In the genomic region with DNA sequence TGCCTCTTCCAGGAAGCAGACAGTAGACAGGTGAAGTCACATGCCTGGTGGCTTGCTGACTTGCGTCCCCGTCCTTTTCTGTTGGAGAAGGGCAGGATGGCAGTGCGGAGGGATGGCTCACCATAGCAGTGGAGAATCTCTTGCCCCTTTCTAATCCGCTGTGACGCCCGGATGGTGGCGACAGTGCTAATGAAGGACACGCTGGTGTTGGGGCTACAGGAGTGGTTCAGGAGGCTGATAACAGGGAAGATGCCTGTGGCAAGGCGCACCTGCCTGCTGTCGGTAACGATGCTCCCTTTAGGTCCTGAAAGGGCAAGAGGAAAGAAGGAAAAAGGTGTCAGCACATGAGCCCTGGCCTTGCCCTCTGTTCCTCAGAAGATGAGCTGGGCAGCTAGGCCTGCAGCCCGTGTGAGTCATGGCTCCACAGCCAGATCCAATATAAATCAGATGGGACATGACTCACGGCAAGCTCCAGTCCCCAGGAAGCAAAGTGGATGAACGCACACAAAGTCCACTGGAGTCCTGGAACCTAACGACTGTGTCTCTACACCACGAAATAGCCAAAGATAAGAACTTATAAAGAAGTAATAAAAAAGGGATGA, we compare ENCODE assay signal across 9 cellular contexts. TPM values are rescaled to one million over a fixed set of nuclear protein-coding genes. Genes with fewer than 3 reads are reported as not detected.
DNase-seq lines count a peak whose midpoint lies in the region; ATAC-seq, FAIRE-seq and TF ChIP-seq lines count a peak whose summit lies in the region.
"Had no signal": no experiment of that assay in that cellular context is flagged by ENCODE, and none has a peak within 500 bp of the region (broad histone marks: within the 10 kb centered on the region; RNA-seq: fewer than 3 reads in every experiment).

No MANE protein-coding gene starts in this region.

- H3K79me2 ChIP-seq in K562 (ENCODE audit: control insufficient read depth, insufficient read depth, low read length) (no peaks in the 10 kb centered on the region; the same call in 2 of the 3 replicates), smooth muscle cell (ENCODE audit: low read depth) (no peaks in the 10 kb centered on the region)

- no peak for TF ChIP-seq POLR2A in K562 (conservative IDR thresholded peaks at IDR 0.05)

- no peak overlapping the region for H2AFZ ChIP-seq in K562 (ENCODE audit: low read depth, low read length)
- H2AFZ ChIP-seq in smooth muscle cell (ENCODE audit: low read depth): no peak overlapping the region

- H3K4me2 ChIP-seq in K562 (ENCODE audit: insufficient read depth, low read length) (no peak overlapping the region), smooth muscle cell (peak overlapping the region; percentile 42)

- WGBS in K562 (ENCODE audit: insufficient coverage, low coverage, missing lambda C conversion rate): 71% methylated on average over 12 of the region's 16 CpGs
- 56% methylated on average over 16 of the region's 16 CpGs for WGBS in smooth muscle cell (ENCODE audit: low lambda C conversion rate)

- POLR2A ChIA-PET in K562 (lab: Yijun Ruan, JAX): interaction anchor here (0.6 to 1.2 kb wide), 2 partner anchors 14 to 32 kb away, joined by 3 to 4 read pairs; no protein-coding TSS in a partner anchor

- in situ Hi-C loops in K562 (cut with MboI): no loop called here

- TF ChIP-seq EP300 in K562 (IDR thresholded peaks at IDR 0.05; ENCODE audit: low read length): no peak

- H3K9me3 ChIP-seq in K562 (replicated peaks; ENCODE audit: control insufficient read depth, insufficient read depth, low read depth, low read length) (no peaks in the 10 kb centered on the region), smooth muscle cell (replicated peaks; ENCODE audit: low read depth) (no peaks in the 10 kb centered on the region)

- DNase-seq in GOT3 (lab: John Stamatoyannopoulos, UW) (peak; percentile 54), K562 (ENCODE audit: extremely low read depth in 1 of 4, low spot score in 3 of 4) (peak in 1 of 4 experiments; percentile 19), iris pigment epithelial cell (ENCODE audit: low read depth) (peak; percentile 96), smooth muscle cell (lab: John Stamatoyannopoulos, UW; ENCODE audit: unreplicated experiment) (peak; percentile 31), activated T-cell treated with anti-CD3 and anti-CD28 coated beads for 4 hours (no peak), mesenteric fat pad (ENCODE audit: low spot score) (no peak)

- H3K27ac ChIP-seq in K562 (ENCODE audit: extremely low read depth, low read depth, low read length) (no peak overlapping the region), smooth muscle cell (ENCODE audit: low read depth) (peak overlapping the region; percentile 90)

- TF ChIP-seq RAD21 in K562 (CRISPR knock-in tag; conservative IDR thresholded peaks at IDR 0.05 in 1 of 2, IDR thresholded peaks at IDR 0.05 in 1 of 2): no peak

- no TSS peak for BruUV-seq in K562 (replicated peaks; lab: Mats Ljungman, UMichigan)

- H3K36me3 ChIP-seq in K562 (ENCODE audit: control insufficient read depth, insufficient read depth, low read length) (peaks cover 40% of the 10 kb centered on the region), smooth muscle cell (ENCODE audit: low read depth) (no peaks in the 10 kb centered on the region)

- no peak for FAIRE-seq in K562 (lab: Jason Lieb, UNC)
- FAIRE-seq: GM12878 had no signal

- no peak overlapping the region for H3K4me3 ChIP-seq in K562
- no peak overlapping the region for H3K4me3 ChIP-seq in smooth muscle cell
- H3K4me3 ChIP-seq: GM12878 had no signal

- H3K9ac ChIP-seq in K562 (ENCODE audit: insufficient read depth in 1 of 2, low read depth in 2 of 2, low read length in 2 of 2): peak overlapping the region in 1 of 2 experiments; percentile 68; a peak in 2 of 4 replicates
- H3K9ac ChIP-seq in smooth muscle cell (ENCODE audit: low read depth): peak overlapping the region; percentile 39

- no peak for ATAC-seq in K562
- ATAC-seq in GM19452 (IDR thresholded peaks at IDR 0.05; ENCODE audit: unreplicated experiment): no peak
- no peak for ATAC-seq in HG03135 (IDR thresholded peaks at IDR 0.05; ENCODE audit: unreplicated experiment)
- ATAC-seq: GM12878 had no signal

- peaks cover 44% of the 10 kb centered on the region for H3F3A ChIP-seq in smooth muscle cell (ENCODE audit: low read depth)

- H3K27me3 ChIP-seq in K562 (ENCODE audit: control insufficient read depth in 2 of 2, insufficient read depth in 2 of 2, low read length in 2 of 2): no peaks in the 10 kb centered on the region
- no peaks in the 10 kb centered on the region for H3K27me3 ChIP-seq in smooth muscle cell (ENCODE audit: low read depth)

- TF ChIP-seq CTCF in K562 (IDR thresholded peaks at IDR 0.05 in 2 of 3, conservative IDR thresholded peaks at IDR 0.05 in 1 of 3; ENCODE audit: insufficient read depth in 2 of 3, low read depth in 1 of 3, low read length in 3 of 3) (no peak), smooth muscle cell (IDR thresholded peaks at IDR 0.05; ENCODE audit: borderline replicate concordance, insufficient read depth, poor library complexity, severe bottlenecking) (no peak)

- H4K20me1 ChIP-seq in K562 (replicated peaks; ENCODE audit: control insufficient read depth, insufficient read depth, low read length): no peaks in the 10 kb centered on the region
- no peaks in the 10 kb centered on the region for H4K20me1 ChIP-seq in smooth muscle cell (ENCODE audit: low read depth)

- no peaks in the 10 kb centered on the region for H3K9me1 ChIP-seq in K562 (ENCODE audit: control insufficient read depth, insufficient read depth, low read length)

- intact Hi-C loops in K562 (cut with micrococcal nuclease): no loop called here

- CTCF ChIA-PET in K562 (lab: Yijun Ruan, JAX; ENCODE audit: low intra/inter-chr PET ratio): interaction anchor here (0.7 kb wide), 1 partner anchor 13 kb away, joined by 3 read pairs; no protein-coding TSS in a partner anchor

- H3K4me1 ChIP-seq in K562 (replicated peaks in 1 of 2; ENCODE audit: control insufficient read depth in 2 of 2, insufficient read depth in 2 of 2, low read length in 2 of 2): peaks cover 11 to 20% of the 10 kb centered on the region in 2 experiments; a peak in 4 of 5 replicates
- H3K4me1 ChIP-seq in smooth muscle cell (ENCODE audit: low read depth): no peaks in the 10 kb centered on the region

RNA-seq across cellular contexts. Expression of gene SERPINF1, which starts 25.5 kb away (rescaled TPM):
- total RNA-seq in K562 (2011; cell fraction: chromatin; rRNA removed; ENCODE audit: low replicate concordance): 49.3 and 78.6 TPM in 2 replicates
- 114 and 121 TPM in 2 replicates for total RNA-seq in K562 (2011; cell fraction: nucleolus; rRNA removed)
- 64.9 and 87.2 TPM in 2 replicates for total RNA-seq in K562 (2011; cell fraction: nucleoplasm; rRNA removed)
- total RNA-seq in K562 (2014; rRNA removed): 37.7 and 54.7 TPM in 2 replicates
- total RNA-seq in K562 (2014; rRNA removed; fragmentation: Illumina TruSeq; extraction: Trizol): 21.5 and 27.5 TPM in 2 replicates
- total RNA-seq in K562 (2015; rRNA removed; fragmentation: Illumina TruSeq; extraction: Trizol): 37.0 and 40.4 TPM in 2 replicates
- total RNA-seq in K562 (2021): 34.5 and 44.2 TPM in 2 replicates
- 66.9 and 85.2 TPM in 2 replicates for polyA plus RNA-seq in K562 (2011; rRNA removed)
- polyA plus RNA-seq in K562 (2011; cell fraction: cytosol; rRNA removed): 137 and 141 TPM in 2 replicates
- 57.8 and 67.5 TPM in 2 replicates for polyA plus RNA-seq in K562 (2011; cell fraction: nucleus; rRNA removed)
- 34.1 and 98.1 TPM in 2 replicates for polyA plus RNA-seq in K562 (2012)
- polyA plus RNA-seq in K562 (2014; fragmentation: Illumina TruSeq; extraction: Trizol): 44.8 and 53.4 TPM in 2 replicates
- 1 to 10 TPM; 2.6 to 6.3 TPM for polyA plus RNA-seq in K562 (2014; fragmentation: Nextera tagmentation; extraction: Ambion mirVana)
- polyA plus RNA-seq in K562 (2014; rRNA removed): 42.4 and 78.9 TPM in 2 replicates
- polyA minus RNA-seq in K562 (2011; rRNA and poly(A)+ RNA removed): 35.2 and 36.2 TPM in 2 replicates
- polyA minus RNA-seq in K562 (2011; cell fraction: cytosol; rRNA and poly(A)+ RNA removed): 21.5 and 27.6 TPM in 2 replicates
- polyA minus RNA-seq in K562 (2011; cell fraction: nucleus; rRNA and poly(A)+ RNA removed): 9.0 and 17.2 TPM in 2 replicates
- 645 and 778 TPM in 2 replicates for total RNA-seq in smooth muscle cell
- polyA plus RNA-seq in smooth muscle cell: 370 and 498 TPM in 2 replicates
- 1,175 TPM for total RNA-seq in mesenteric fat pad

RNA-seq across cellular contexts. Expression of gene SMYD4, which starts 42.3 kb away (rescaled TPM):
- 48.3 and 51.8 TPM in 2 replicates for total RNA-seq in K562 (2011; cell fraction: chromatin; rRNA removed; ENCODE audit: low replicate concordance)
- 22.4 and 26.3 TPM in 2 replicates for total RNA-seq in K562 (2011; cell fraction: nucleolus; rRNA removed)
- 28.6 and 37.3 TPM in 2 replicates for total RNA-seq in K562 (2011; cell fraction: nucleoplasm; rRNA removed)
- total RNA-seq in K562 (2014; rRNA removed): 5.2 and 5.4 TPM in 2 replicates
- 6.9 and 7.6 TPM in 2 replicates for total RNA-seq in K562 (2014; rRNA removed; fragmentation: Illumina TruSeq; extraction: Trizol)
- 6.9 and 7.2 TPM in 2 replicates for total RNA-seq in K562 (2015; rRNA removed; fragmentation: Illumina TruSeq; extraction: Trizol)
- 7.6 and 9.4 TPM in 2 replicates for total RNA-seq in K562 (2021)
- polyA plus RNA-seq in K562 (2011; rRNA removed): 10.2 and 12.9 TPM in 2 replicates
- polyA plus RNA-seq in K562 (2011; cell fraction: cytosol; rRNA removed): 5.4 and 8.5 TPM in 2 replicates
- polyA plus RNA-seq in K562 (2011; cell fraction: nucleus; rRNA removed): 14.2 and 16.9 TPM in 2 replicates
- 4.8 and 6.3 TPM in 2 replicates for polyA plus RNA-seq in K562 (2012)
- 6.2 and 6.7 TPM in 2 replicates for polyA plus RNA-seq in K562 (2014; fragmentation: Illumina TruSeq; extraction: Trizol)
- polyA plus RNA-seq in K562 (2014; fragmentation: Nextera tagmentation; extraction: Ambion mirVana): 1 to 10 TPM; 1.3 to 1.6 TPM
- 5.0 and 7.8 TPM in 2 replicates for polyA plus RNA-seq in K562 (2014; rRNA removed)
- polyA minus RNA-seq in K562 (2011; rRNA and poly(A)+ RNA removed): 14.0 and 14.5 TPM in 2 replicates
- polyA minus RNA-seq in K562 (2011; cell fraction: cytosol; rRNA and poly(A)+ RNA removed): 6.4 and 7.1 TPM in 2 replicates
- polyA minus RNA-seq in K562 (2011; cell fraction: nucleus; rRNA and poly(A)+ RNA removed): 8.3 and 15.2 TPM in 2 replicates
- 9.5 and 10.3 TPM in 2 replicates for total RNA-seq in smooth muscle cell
- polyA plus RNA-seq in smooth muscle cell: 11.1 and 11.7 TPM in 2 replicates
- 23.6 TPM for total RNA-seq in mesenteric fat pad

RNA-seq across cellular contexts. Expression of gene RPA1, which starts 42.4 kb away (rescaled TPM):
- total RNA-seq in K562 (2011; cell fraction: chromatin; rRNA removed; ENCODE audit: low replicate concordance): 32.1 and 33.8 TPM in 2 replicates
- 20.5 and 24.3 TPM in 2 replicates for total RNA-seq in K562 (2011; cell fraction: nucleolus; rRNA removed)
- total RNA-seq in K562 (2011; cell fraction: nucleoplasm; rRNA removed): 25.4 and 29.5 TPM in 2 replicates
- total RNA-seq in K562 (2014; rRNA removed) (42.0 and 49.1 TPM in 2 replicates), K562 (2014; rRNA removed; fragmentation: Illumina TruSeq; extraction: Trizol) (34.3 and 35.2 TPM in 2 replicates), K562 (2015; rRNA removed; fragmentation: Illumina TruSeq; extraction: Trizol) (27.6 and 28.5 TPM in 2 replicates), K562 (2021) (125 and 133 TPM in 2 replicates), smooth muscle cell (25.2 and 29.6 TPM in 2 replicates), mesenteric fat pad (79.4 TPM)
- polyA plus RNA-seq in K562 (2011; rRNA removed) (105 and 125 TPM in 2 replicates), K562 (2014; fragmentation: Illumina TruSeq; extraction: Trizol) (53.9 and 56.0 TPM in 2 replicates), K562 (2014; fragmentation: Nextera tagmentation; extraction: Ambion mirVana) (10 to 100 TPM; 25.2 to 40.4 TPM), K562 (2014; rRNA removed) (47.4 and 48.7 TPM in 2 replicates), smooth muscle cell (37.8 and 46.3 TPM in 2 replicates)
- 46.2 and 66.5 TPM in 2 replicates for polyA plus RNA-seq in K562 (2011; cell fraction: cytosol; rRNA removed)
- polyA plus RNA-seq in K562 (2011; cell fraction: nucleus; rRNA removed): 30.6 and 46.8 TPM in 2 replicates
- 54.1 and 60.1 TPM in 2 replicates for polyA plus RNA-seq in K562 (2012)
- polyA minus RNA-seq in K562 (2011; rRNA and poly(A)+ RNA removed): 135 and 168 TPM in 2 replicates
- 36.3 and 41.3 TPM in 2 replicates for polyA minus RNA-seq in K562 (2011; cell fraction: cytosol; rRNA and poly(A)+ RNA removed)
- polyA minus RNA-seq in K562 (2011; cell fraction: nucleus; rRNA and poly(A)+ RNA removed): 13.2 and 15.4 TPM in 2 replicates

RNA-seq across cellular contexts. Expression of gene SERPINF2, which starts 44.7 kb away (rescaled TPM):
- total RNA-seq in K562 (2011; cell fraction: chromatin; rRNA removed; ENCODE audit: low replicate concordance): 0.25 TPM in 1 of 2 replicates, not detected in the other
- total RNA-seq in K562 (2011; cell fraction: nucleolus; rRNA removed): not detected in 2 replicates
- total RNA-seq in K562 (2011; cell fraction: nucleoplasm; rRNA removed): not detected in 2 replicates
- total RNA-seq in K562 (2014; rRNA removed) (not detected in 2 replicates), K562 (2014; rRNA removed; fragmentation: Illumina TruSeq; extraction: Trizol) (not detected in 2 replicates), K562 (2015; rRNA removed; fragmentation: Illumina TruSeq; extraction: Trizol) (not detected in 2 replicates), K562 (2021) (0.22 TPM in 2 replicates), smooth muscle cell (0.18 and 0.36 TPM in 2 replicates), mesenteric fat pad (29.3 TPM)
- polyA plus RNA-seq in K562 (2011; rRNA removed) (0.04 TPM in 1 of 2 replicates, not detected in the other), K562 (2014; fragmentation: Illumina TruSeq; extraction: Trizol) (not detected in 2 replicates), K562 (2014; fragmentation: Nextera tagmentation; extraction: Ambion mirVana) (not detected), K562 (2014; rRNA removed) (not detected in 2 replicates), smooth muscle cell (0.22 and 0.66 TPM in 2 replicates)
- polyA plus RNA-seq in K562 (2011; cell fraction: cytosol; rRNA removed): 0.03 TPM in 1 of 2 replicates, not detected in the other
- 0.07 TPM in 1 of 2 replicates, not detected in the other for polyA plus RNA-seq in K562 (2011; cell fraction: nucleus; rRNA removed)
- polyA plus RNA-seq in K562 (2012): 0.03 and 0.06 TPM in 2 replicates
- not detected in 2 replicates for polyA minus RNA-seq in K562 (2011; rRNA and poly(A)+ RNA removed)
- polyA minus RNA-seq in K562 (2011; cell fraction: cytosol; rRNA and poly(A)+ RNA removed): 0.91 TPM in 1 of 2 replicates, not detected in the other
- polyA minus RNA-seq in K562 (2011; cell fraction: nucleus; rRNA and poly(A)+ RNA removed): not detected in 2 replicates

Comparison
In these comparisons a context has a peak if more than half of its experiments do, and no peak if none do; other contexts are left out.
1. DNase-seq: peak in GOT3 (single experiment), iris pigment epithelial cell (single experiment) and smooth muscle cell (single experiment); none in activated T-cell treated with anti-CD3 and anti-CD28 coated beads for 4 hours (single experiment) and mesenteric fat pad (single experiment).